ENCODE assay signal across 24 cellular contexts in the genomic region with DNA sequence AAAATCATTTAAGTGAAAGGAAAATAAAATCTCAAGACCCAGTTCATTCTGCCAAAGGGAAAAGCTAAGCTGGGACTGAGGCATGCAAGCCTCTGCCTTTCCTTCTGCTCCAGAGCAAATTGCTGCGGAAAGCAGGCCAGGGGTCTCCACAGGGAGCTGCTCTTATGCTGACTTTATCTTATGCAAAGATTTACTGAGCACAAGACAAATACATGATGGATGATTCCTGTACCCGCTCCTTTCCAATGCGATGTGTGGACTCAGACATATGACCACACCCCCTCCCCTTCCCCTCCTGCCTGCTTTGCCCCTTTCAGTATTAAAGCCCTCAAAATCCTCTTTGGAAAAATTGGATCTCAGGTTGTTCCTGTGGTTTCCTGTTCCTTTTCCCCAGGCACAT.
"Had no signal": no experiment of that assay in that cellular context is flagged by ENCODE, and none has a peak within 500 bp of the region (broad histone marks: within the 10 kb centered on the region; RNA-seq: fewer than 3 reads in every experiment).

No MANE protein-coding gene starts in this region.

- H3K27ac ChIP-seq: ascending aorta, hepatocyte, parathyroid adenoma, sigmoid colon, testis, vagina had no signal

- ATAC-seq: activated CD8-positive, alpha-beta T cell treated with anti-CD3 and anti-CD28 coated beads, Interleukin-2, amount 10 ng/mL, durations not matched to agents 7 days and 5 days; activated naive CD4-positive, alpha-beta T cell treated with anti-CD3 and anti-CD28 coated beads, Interleukin-2, amount 50 U/mL, for 72 hours; left ventricle myocardium superior had no signal

- DNase-seq: activated CD4-positive, alpha-beta T cell treated with anti-CD3 and anti-CD28 coated beads for 1 hour; activated CD4-positive, alpha-beta T cell treated with anti-CD3 and anti-CD28 coated beads, Interleukin-2, amount 50 U/mL, for 1 hour; activated CD8-positive, alpha-beta T cell treated with anti-CD3 and anti-CD28 coated beads, Interleukin-2, amount 10 ng/mL, durations not matched to agents 7 days and 5 days; activated gamma-delta T cell treated with Interleukin-2 at 50 U/mL for 16 hours; central memory CD4-positive, alpha-beta T cell; dermis blood vessel endothelial cell; effector CD8-positive, alpha-beta T cell; erythroblast; foreskin melanocyte; glutamatergic neuron; left ventricle myocardium superior; retina; sigmoid colon; stimulated activated CD4-positive, alpha-beta T cell treated with anti-CD3 and anti-CD28 coated beads, Interleukin-2, amount 100 ng/mL, for 48 hours; stimulated activated CD8-positive, alpha-beta memory T cell treated with anti-CD3 and anti-CD28 coated beads, Interleukin-4, amount 100 ng/mL, for 48 hours; stimulated activated naive CD4-positive, alpha-beta T cell; T-helper 2 cell; testis; trophoblast cell had no signal
